20 cellular contexts compared by ENCODE assay signal in genomic region chr12:21751517-21751916, GRCh38. TPM values are rescaled to one million over a fixed set of nuclear protein-coding genes. Genes with fewer than 3 reads are reported as not detected.
DNase-seq lines count a peak whose midpoint lies in the region; ATAC-seq and TF ChIP-seq lines count a peak whose summit lies in the region.
"Had no signal": no experiment of that assay in that cellular context is flagged by ENCODE, and none has a peak within 500 bp of the region (broad histone marks: within the 10 kb centered on the region; RNA-seq: fewer than 3 reads in every experiment).

No MANE protein-coding gene starts in this region.

- no peaks in the 10 kb centered on the region for H3K27me3 ChIP-seq in breast epithelium
- H3K27me3 ChIP-seq in brain microvascular endothelial cell (replicated peaks): no peaks in the 10 kb centered on the region

- no peaks in the 10 kb centered on the region for H3K9me3 ChIP-seq in breast epithelium

- intact Hi-C loops in MCF 10A (cut with micrococcal nuclease) (no loop called here), breast epithelium (cut with DNase I; ENCODE audit: low total_unique reads) (no loop called here), CD14-positive monocyte (cut with micrococcal nuclease) (no loop called here)

- no peaks in the 10 kb centered on the region for H3K36me3 ChIP-seq in breast epithelium
- H3K36me3 ChIP-seq in brain microvascular endothelial cell (replicated peaks): no peaks in the 10 kb centered on the region

- no peaks in the 10 kb centered on the region for H3K36me3 Mint-ChIP-seq in MCF 10A (ENCODE audit: insufficient read depth, unreplicated experiment)
- H3K36me3 Mint-ChIP-seq in CD14-positive monocyte: no peaks in the 10 kb centered on the region

- H3K4me1 ChIP-seq in breast epithelium: no peaks in the 10 kb centered on the region

- TF ChIP-seq POLR2A in breast epithelium (IDR thresholded peaks at IDR 0.05): no peak

- H3K4me3 Mint-ChIP-seq in MCF 10A (ENCODE audit: unreplicated experiment): no peak overlapping the region
- H3K4me3 Mint-ChIP-seq in CD14-positive monocyte: no peak overlapping the region
- H3K4me3 Mint-ChIP-seq: activated B cell treated with CpG ODN at 0.5 μM for 24 hours had no signal

- H3K27me3 Mint-ChIP-seq in MCF 10A (ENCODE audit: insufficient read depth, unreplicated experiment): peaks cover 33% of the 10 kb centered on the region
- no peaks in the 10 kb centered on the region for H3K27me3 Mint-ChIP-seq in CD14-positive monocyte (ENCODE audit: low read depth in 3 of 3)

- TF ChIP-seq CTCF in MCF 10A (IDR thresholded peaks at IDR 0.05; ENCODE audit: unreplicated experiment): no peak
- no peak for TF ChIP-seq CTCF in breast epithelium (IDR thresholded peaks at IDR 0.05)
- no peak for TF ChIP-seq CTCF in brain microvascular endothelial cell (IDR thresholded peaks at IDR 0.05; ENCODE audit: low read depth, low read length, missing control alignments)
- no peak for TF ChIP-seq CTCF in CD14-positive monocyte (IDR thresholded peaks at IDR 0.05)

- H3K4me3 ChIP-seq in breast epithelium (no peak overlapping the region), brain microvascular endothelial cell (ENCODE audit: low read depth, low read length) (no peak overlapping the region)
- H3K4me3 ChIP-seq: skin epidermis had no signal

- ATAC-seq in left lobe of liver: peak; percentile 88
- no peak for ATAC-seq in HG03039 (IDR thresholded peaks at IDR 0.05; ENCODE audit: unreplicated experiment)
- ATAC-seq: stimulated activated naive CD8-positive, alpha-beta T cell treated with anti-CD3 and anti-CD28 coated beads, Interleukin-15, Interleukin-2, amounts not matched to agents 100 U/mL and 50 U/mL, for 24 hours had no signal

- no TSS peak for BruUV-seq in MCF 10A (replicated peaks; lab: Mats Ljungman, UMichigan)

- CTCF ChIA-PET in MCF 10A (lab: Yijun Ruan, JAX): interaction anchor here (0.9 kb wide), 1 partner anchor 246 kb away, joined by 3 read pairs; no protein-coding TSS in a partner anchor

- DNase-seq in MCF 10A (ENCODE audit: unreplicated experiment) (peak; percentile 7), breast epithelium (ENCODE audit: low spot score in 2 of 2) (no peak), brain microvascular endothelial cell (peak; percentile 79), left lobe of liver (ENCODE audit: low spot score) (no peak), stromal cell of bone marrow (ENCODE audit: low read depth) (peak; percentile 10), CD14-positive monocyte (ENCODE audit: low spot score) (no peak), glomerular visceral epithelial cell (ENCODE audit: extremely low spot score) (no peak)
- DNase-seq: activated B cell treated with CpG ODN at 0.5 μM for 24 hours; activated naive CD4-positive, alpha-beta T cell treated with anti-CD3 and anti-CD28 coated beads, Interleukin-2, amount 50 U/mL, for 16 hours; Calu3; central memory CD4-positive, alpha-beta T cell; hippocampal formation; left cardiac atrium; NCI-H1092; NCI-H524 treated with DMSO at 0.1 percent for 48 hours; stimulated activated naive CD8-positive, alpha-beta T cell treated with anti-CD3 and anti-CD28 coated beads, Interleukin-15, Interleukin-2, amounts not matched to agents 100 U/mL and 50 U/mL, for 24 hours; SW 1271 had no signal

- POLR2A ChIA-PET in MCF 10A (lab: Yijun Ruan, JAX): interaction anchor here (0.6 kb wide), 1 partner anchor 293 kb away, joined by 3 read pairs; no protein-coding TSS in a partner anchor

- H3K9me3 Mint-ChIP-seq in MCF 10A (ENCODE audit: unreplicated experiment): no peaks in the 10 kb centered on the region
- peaks cover 0 to 12% (median 3%) of the 10 kb centered on the region in 7 donors for H3K9me3 Mint-ChIP-seq in CD14-positive monocyte

- H3K27ac Mint-ChIP-seq in MCF 10A (ENCODE audit: low read depth, unreplicated experiment) (no peak overlapping the region), CD14-positive monocyte (no peak overlapping the region)
- H3K27ac Mint-ChIP-seq: activated B cell treated with CpG ODN at 0.5 μM for 24 hours had no signal

- H3K4me1 Mint-ChIP-seq in MCF 10A (ENCODE audit: insufficient read depth, unreplicated experiment) (no peaks in the 10 kb centered on the region), CD14-positive monocyte (no peaks in the 10 kb centered on the region)
- H3K4me1 Mint-ChIP-seq: activated B cell treated with CpG ODN at 0.5 μM for 24 hours had no signal

- no peak overlapping the region for H3K27ac ChIP-seq in breast epithelium
- peak overlapping the region; percentile 25 for H3K27ac ChIP-seq in brain microvascular endothelial cell
- H3K27ac ChIP-seq: skin epidermis had no signal

- in situ Hi-C loops in brain microvascular endothelial cell (cut with HindIII; ENCODE audit: low pct_ligation_motif_present, low sequenced_read_pairs): no loop called here

RNA-seq across cellular contexts. Expression of gene KCNJ8, which starts 23.0 kb away (rescaled TPM):
- total RNA-seq in MCF 10A (2022) (not detected in 2 replicates), breast epithelium (10 to 100 TPM in 2 of 3 donors, 1 to 10 TPM in 1; 8.6 to 34.1 (median 19.2) TPM), left lobe of liver (26.0 TPM)
- not detected for polyA plus RNA-seq in CD14-positive monocyte
- total RNA-seq: activated B cell treated with CpG ODN at 0.5 μM for 24 hours, Calu3 had no signal
- polyA plus RNA-seq: neural cell had no signal

Comparison
In these comparisons a context has a peak if more than half of its experiments do, and no peak if none do; other contexts are left out.
1. DNase-seq: peak in MCF 10A (single experiment), brain microvascular endothelial cell (single experiment) and stromal cell of bone marrow (single experiment); none in breast epithelium (0 of 2), left lobe of liver (single experiment), CD14-positive monocyte (single experiment) and glomerular visceral epithelial cell (single experiment).